Comparison of ENCODE assay signal across 26 cellular contexts in the genomic region with DNA sequence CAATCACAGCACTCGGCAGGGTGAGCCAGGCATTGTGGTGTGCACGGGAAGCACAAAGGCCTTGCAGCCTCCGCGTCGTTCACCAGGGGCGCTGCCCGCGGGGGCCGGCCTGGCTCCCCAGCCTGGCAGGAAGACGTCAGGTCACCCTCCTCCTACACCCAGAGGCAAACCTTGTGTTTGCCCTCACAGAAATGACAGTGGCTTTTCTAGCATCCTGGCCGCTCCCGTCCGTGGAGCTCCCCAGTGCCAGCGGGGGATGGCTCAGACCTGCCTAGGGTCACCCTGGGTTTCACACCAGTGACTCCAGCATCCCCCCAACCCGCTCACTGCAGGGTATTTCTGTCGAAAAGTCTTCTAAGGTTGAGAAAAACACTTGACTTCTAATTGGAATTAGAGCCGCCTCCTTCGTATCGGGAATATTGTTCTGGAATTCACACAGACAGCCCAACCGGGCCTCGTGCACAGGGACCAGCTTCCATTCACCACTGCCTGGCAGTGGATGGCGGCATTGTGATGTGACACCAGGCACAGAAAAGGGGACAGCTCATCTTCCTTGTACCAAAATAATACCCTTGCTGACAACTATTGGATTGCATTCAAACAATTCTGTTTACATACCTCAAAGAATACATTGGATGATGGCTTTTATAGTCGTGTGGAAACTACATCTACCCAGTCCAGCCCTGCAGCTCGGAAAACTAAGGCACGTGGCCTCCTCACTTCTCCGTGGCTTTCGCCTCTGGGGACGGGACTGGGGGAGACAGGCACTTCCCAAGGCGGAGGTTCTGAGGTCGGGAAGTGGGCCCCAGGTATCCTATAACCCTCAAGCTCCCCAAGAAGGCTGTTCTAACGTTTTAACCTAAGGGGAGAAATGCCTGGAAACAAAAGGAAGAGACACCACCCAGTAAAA.
"Had no signal": no experiment of that assay in that cellular context is flagged by ENCODE, and none has a peak within 500 bp of the region (broad histone marks: within the 10 kb centered on the region; RNA-seq: fewer than 3 reads in every experiment).

No MANE protein-coding gene starts in this region.

- H3K4me3 ChIP-seq: esophagus muscularis mucosa, lower lobe of right lung, prostate gland, smooth muscle cell, suprapubic skin, tibial artery, upper lobe of right lung had no signal

- H3K4me1 ChIP-seq: foreskin keratinocyte, prostate gland, tibial artery had no signal

- H3K9me3 Mint-ChIP-seq: activated CD4-positive, alpha-beta memory T cell treated with anti-CD3 and anti-CD28 coated beads, Interleukin-2, amount 10 ng/mL, durations not matched to agents 7 days and 5 days; activated CD4-positive, alpha-beta T cell treated with anti-CD3 and anti-CD28 coated beads, Interleukin-2, amount 10 ng/mL, durations not matched to agents 7 days and 5 days; activated T-cell treated with anti-CD3 and anti-CD28 coated beads, Interleukin-2, amount 50 U/mL, for 24 hours; dendritic cell treated with granulocyte-macrophage colony-stimulating factor and Interleukin-4, amounts not matched to agents 40 ng/mL and 50 ng/mL, for 4 days; natural killer cell treated with Interleukin-12 subunit alpha and Interleukin-12 subunit beta and Interleukin-15 and Interleukin-18, amount 100 ng/mL, for 72 hours had no signal

- H3K27me3 ChIP-seq: foreskin keratinocyte, tibial artery, upper lobe of right lung had no signal

- H3K27ac ChIP-seq: esophagus muscularis mucosa, foreskin keratinocyte, lower lobe of right lung, prostate gland, suprapubic skin, tibial artery, upper lobe of right lung had no signal

- H3K4me3 Mint-ChIP-seq: activated CD4-positive, alpha-beta memory T cell treated with anti-CD3 and anti-CD28 coated beads, Interleukin-2, amount 10 ng/mL, durations not matched to agents 7 days and 5 days; activated CD4-positive, alpha-beta T cell treated with anti-CD3 and anti-CD28 coated beads, Interleukin-2, amount 10 ng/mL, durations not matched to agents 7 days and 5 days; activated naive CD4-positive, alpha-beta T cell treated with anti-CD3 and anti-CD28 coated beads, Interleukin-2, amount 10 ng/mL, durations not matched to agents 7 days and 5 days; activated T-cell treated with anti-CD3 and anti-CD28 coated beads, Interleukin-2, amount 50 U/mL, for 24 hours; dendritic cell treated with granulocyte-macrophage colony-stimulating factor and Interleukin-4, amounts not matched to agents 40 ng/mL and 50 ng/mL, for 4 days; natural killer cell treated with Interleukin-12 subunit alpha and Interleukin-12 subunit beta and Interleukin-15 and Interleukin-18, amount 100 ng/mL, for 72 hours; T-helper 17 cell had no signal

- H3K27ac Mint-ChIP-seq: activated CD4-positive, alpha-beta memory T cell treated with anti-CD3 and anti-CD28 coated beads, Interleukin-2, amount 10 ng/mL, durations not matched to agents 7 days and 5 days; activated CD4-positive, alpha-beta T cell treated with anti-CD3 and anti-CD28 coated beads, Interleukin-2, amount 10 ng/mL, durations not matched to agents 7 days and 5 days; activated naive CD4-positive, alpha-beta T cell treated with anti-CD3 and anti-CD28 coated beads, Interleukin-2, amount 10 ng/mL, durations not matched to agents 7 days and 5 days; activated T-cell treated with anti-CD3 and anti-CD28 coated beads, Interleukin-2, amount 50 U/mL, for 24 hours; dendritic cell treated with granulocyte-macrophage colony-stimulating factor and Interleukin-4, amounts not matched to agents 40 ng/mL and 50 ng/mL, for 4 days; natural killer cell treated with Interleukin-12 subunit alpha and Interleukin-12 subunit beta and Interleukin-15 and Interleukin-18, amount 100 ng/mL, for 72 hours; T-helper 17 cell had no signal

- H3K4me2 ChIP-seq: smooth muscle cell had no signal

- H3K27me3 Mint-ChIP-seq: activated CD4-positive, alpha-beta memory T cell treated with anti-CD3 and anti-CD28 coated beads, Interleukin-2, amount 10 ng/mL, durations not matched to agents 7 days and 5 days; activated naive CD4-positive, alpha-beta T cell treated with anti-CD3 and anti-CD28 coated beads, Interleukin-2, amount 10 ng/mL, durations not matched to agents 7 days and 5 days; dendritic cell treated with granulocyte-macrophage colony-stimulating factor and Interleukin-4, amounts not matched to agents 40 ng/mL and 50 ng/mL, for 4 days had no signal

- ATAC-seq: foreskin keratinocyte, left lobe of liver, T-helper 17 cell, upper lobe of right lung had no signal

- H3K9me3 ChIP-seq: lower lobe of right lung, prostate gland, suprapubic skin, upper lobe of right lung had no signal

- H3K36me3 ChIP-seq: lower lobe of right lung, prostate gland, suprapubic skin, tibial artery, upper lobe of right lung had no signal

- DNase-seq: activated CD4-positive, alpha-beta memory T cell treated with anti-CD3 and anti-CD28 coated beads, Interleukin-2, amount 10 ng/mL, durations not matched to agents 7 days and 5 days; activated CD4-positive, alpha-beta T cell treated with anti-CD3 and anti-CD28 coated beads for 1 hour; activated CD4-positive, alpha-beta T cell treated with anti-CD3 and anti-CD28 coated beads, Interleukin-2, amount 10 ng/mL, durations not matched to agents 7 days and 5 days; activated CD8-positive, alpha-beta memory T cell treated with anti-CD3 and anti-CD28 coated beads, Interleukin-2, amount 50 U/mL, for 48 hours; activated gamma-delta T cell; activated naive CD4-positive, alpha-beta T cell treated with anti-CD3 and anti-CD28 coated beads, Interleukin-2, amount 10 ng/mL, durations not matched to agents 7 days and 5 days; activated T-cell treated with anti-CD3 and anti-CD28 coated beads, Interleukin-2, amount 50 U/mL, for 24 hours; amniotic stem cell; caudate nucleus; foreskin keratinocyte; kidney glomerular epithelial cell; lower lobe of right lung; mesenchymal stem cell; retina; stimulated activated CD4-positive, alpha-beta T cell treated with anti-CD3 and anti-CD28 coated beads, Interleukin-2, amount 100 ng/mL, for 24 hours; stimulated activated naive CD4-positive, alpha-beta T cell; T-helper 17 cell; tibial artery; upper lobe of right lung had no signal

- H3K36me3 Mint-ChIP-seq: activated naive CD4-positive, alpha-beta T cell treated with anti-CD3 and anti-CD28 coated beads, Interleukin-2, amount 10 ng/mL, durations not matched to agents 7 days and 5 days; natural killer cell treated with Interleukin-12 subunit alpha and Interleukin-12 subunit beta and Interleukin-15 and Interleukin-18, amount 100 ng/mL, for 72 hours had no signal

- H3K4me1 Mint-ChIP-seq: activated CD4-positive, alpha-beta memory T cell treated with anti-CD3 and anti-CD28 coated beads, Interleukin-2, amount 10 ng/mL, durations not matched to agents 7 days and 5 days; activated CD4-positive, alpha-beta T cell treated with anti-CD3 and anti-CD28 coated beads, Interleukin-2, amount 10 ng/mL, durations not matched to agents 7 days and 5 days; activated naive CD4-positive, alpha-beta T cell treated with anti-CD3 and anti-CD28 coated beads, Interleukin-2, amount 10 ng/mL, durations not matched to agents 7 days and 5 days; T-helper 17 cell had no signal
